Comparison of ENCODE assay signal across 8 cellular contexts in genomic region chr17:181213-182163, GRCh38. TPM values are rescaled to one million over a fixed set of nuclear protein-coding genes. Genes with fewer than 3 reads are reported as not detected.
DNase-seq lines count a peak whose midpoint lies in the region; FAIRE-seq and TF ChIP-seq lines count a peak whose summit lies in the region.

Gene DOC2B, minus strand, starts transcription at chr17:181650. Its CDS starts 171 bp downstream, at chr17:181479.

- no peak for TF ChIP-seq POLR2A in H54 (IDR thresholded peaks at IDR 0.05; ENCODE audit: low read depth, low read length)

- no peak within 1 kb of the TSS for H3K4me3 ChIP-seq in epithelial cell of esophagus (ENCODE audit: low read length)
- H3K4me3 ChIP-seq in thymus (ENCODE audit: low read length) = peak within 1 kb of the TSS; percentile 15

- in situ Hi-C loops in GM13976 (cut with MboI; ENCODE audit: low sequenced_read_pairs, unreplicated experiment) = no loop called here

- peaks cover 38% of the 10 kb centered on the region for H3K27me3 ChIP-seq in thymus (ENCODE audit: control insufficient read depth, insufficient read depth)

- 8% methylated on average over 128 of the region's 128 CpGs for WGBS in thymus

- no peaks in the 10 kb centered on the region for H3K36me3 ChIP-seq in thymus (ENCODE audit: control insufficient read depth, insufficient read depth)

- DNase-seq in D341Med (ENCODE audit: low spot score) = peak; percentile 77
- peak; percentile 64 for DNase-seq in RKO (ENCODE audit: low spot score)
- DNase-seq in epithelial cell of esophagus (ENCODE audit: low read depth) = peak; percentile 24
- peak; percentile 30 for DNase-seq in midbrain (lab: John Stamatoyannopoulos, UW)
- DNase-seq in GM13976 (ENCODE audit: low spot score) = no peak
- DNase-seq in H54 (ENCODE audit: insufficient read length, low spot score) = no peak
- DNase-seq in NCI-H1048 (lab: John Stamatoyannopoulos, UW) = no peak

- FAIRE-seq in H54 (lab: Jason Lieb, UNC) = no peak

- H3K9me3 ChIP-seq in thymus (ENCODE audit: control insufficient read depth) = no peaks in the 10 kb centered on the region

- no peaks in the 10 kb centered on the region for H3K4me1 ChIP-seq in thymus (ENCODE audit: control insufficient read depth, insufficient read depth, low read length)

- TF ChIP-seq CTCF in epithelial cell of esophagus (IDR thresholded peaks at IDR 0.05; ENCODE audit: insufficient read depth, low read depth, low read length, missing control alignments) (no peak), GM13976 (IDR thresholded peaks at IDR 0.05; ENCODE audit: borderline replicate concordance, control extremely low read depth, extremely low read depth, insufficient read depth, missing control alignments) (no peak)

- no peak within 1 kb of the TSS for H3K27ac ChIP-seq in thymus (ENCODE audit: low read depth)

RNA-seq across cellular contexts. Expression of gene DOC2B, which starts in this region (rescaled TPM):
- polyA plus RNA-seq in thymus = 4.4 TPM

Comparison
In these comparisons a context has a peak if more than half of its experiments do, and no peak if none do; other contexts are left out.
1. DNase-seq: peak in D341Med (single experiment), RKO (single experiment), epithelial cell of esophagus (single experiment) and midbrain (single experiment); none in GM13976 (single experiment), H54 (single experiment) and NCI-H1048 (single experiment).